Comparison of ENCODE assay signal across 8 cellular contexts in genomic region chr21:40386301-40386911, GRCh38.
DNase-seq lines count a peak whose midpoint lies in the region; ATAC-seq, FAIRE-seq and TF ChIP-seq lines count a peak whose summit lies in the region.

No MANE protein-coding gene starts in this region.

- H3K36me3 ChIP-seq in fibroblast of lung (ENCODE audit: control insufficient read depth, insufficient read depth, low read length) (no peaks in the 10 kb centered on the region), trophoblast cell (ENCODE audit: control insufficient read depth in 1 of 2, insufficient read depth in 2 of 2, low read length in 2 of 2) (no peaks in the 10 kb centered on the region)

- no peak for FAIRE-seq in GM19239 (lab: Jason Lieb, UNC)

- H3K9ac ChIP-seq in fibroblast of lung (ENCODE audit: insufficient read depth, low read length) (no peak overlapping the region), trophoblast cell (ENCODE audit: low read length) (no peak overlapping the region)

- H2BK120ac ChIP-seq in trophoblast cell (ENCODE audit: insufficient read depth, low read length, poor library complexity): no peak overlapping the region

- no peak for ATAC-seq in HG02610 (IDR thresholded peaks at IDR 0.05; ENCODE audit: unreplicated experiment)

- H4K91ac ChIP-seq in trophoblast cell (ENCODE audit: low read depth, low read length): no peak overlapping the region

- TF ChIP-seq CTCF in HL-60 (IDR thresholded peaks at IDR 0.05; ENCODE audit: insufficient read depth, low read length) (peak; percentile 67), fibroblast of lung (conservative IDR thresholded peaks at IDR 0.05 in 1 of 2, IDR thresholded peaks at IDR 0.05 in 1 of 2; ENCODE audit: low read depth in 1 of 2, low read length in 2 of 2) (peak; percentile 32 to 56)

- no peak overlapping the region for H4K8ac ChIP-seq in trophoblast cell (ENCODE audit: low read depth, low read length)

- no peaks in the 10 kb centered on the region for H3K79me1 ChIP-seq in trophoblast cell (ENCODE audit: low read length)

- no peak overlapping the region for H2BK5ac ChIP-seq in trophoblast cell (ENCODE audit: low read depth, low read length, poor library complexity)

- H2AK5ac ChIP-seq in trophoblast cell (ENCODE audit: low read length): no peak overlapping the region

- no peak overlapping the region for H3K4ac ChIP-seq in trophoblast cell (ENCODE audit: low read depth, low read length)

- no peak overlapping the region for H3K23ac ChIP-seq in trophoblast cell (ENCODE audit: low read length)

- H3K18ac ChIP-seq in trophoblast cell (ENCODE audit: low read length): no peak overlapping the region

- H3K79me2 ChIP-seq in fibroblast of lung (ENCODE audit: control insufficient read depth, insufficient read depth, low read length) (no peaks in the 10 kb centered on the region), trophoblast cell (ENCODE audit: control insufficient read depth, insufficient read depth, low read length, poor library complexity) (no peaks in the 10 kb centered on the region)

- H3K4me3 ChIP-seq in HL-60 (replicated peaks; ENCODE audit: insufficient read depth, low read length) (no peak overlapping the region), fibroblast of lung (replicated peaks in 1 of 4; ENCODE audit: control extremely low read depth in 1 of 4, insufficient read depth in 1 of 4, low read depth in 3 of 4, low read length in 4 of 4) (no peak overlapping the region), trophoblast cell (ENCODE audit: low read depth, low read length) (no peak overlapping the region)

- H3K4me1 ChIP-seq in fibroblast of lung (ENCODE audit: control insufficient read depth, extremely low read depth, insufficient read depth, low read length) (no peaks in the 10 kb centered on the region), trophoblast cell (ENCODE audit: control insufficient read depth in 1 of 2, insufficient read depth in 2 of 2, low read length in 2 of 2) (no peaks in the 10 kb centered on the region)

- no peaks in the 10 kb centered on the region for H3K36me3 Mint-ChIP-seq in T-helper 2 cell treated with Interferon-gamma antibody and Interleukin-4, amounts not matched to agents 5 μg/mL and 100 μg/mL, for 36 hours (ENCODE audit: low read depth)

- H3K4me2 ChIP-seq in fibroblast of lung (ENCODE audit: extremely low read depth, insufficient read depth, low read length) (no peak overlapping the region), trophoblast cell (ENCODE audit: low read length) (no peak overlapping the region)

- no peak overlapping the region for H2BK12ac ChIP-seq in trophoblast cell (ENCODE audit: low read length)

- H3K27ac Mint-ChIP-seq in T-helper 2 cell treated with Interferon-gamma antibody and Interleukin-4, amounts not matched to agents 5 μg/mL and 100 μg/mL, for 36 hours: no peak overlapping the region

- H3K14ac ChIP-seq in trophoblast cell (ENCODE audit: low read length): no peak overlapping the region

- no peaks in the 10 kb centered on the region for H4K20me1 ChIP-seq in fibroblast of lung (ENCODE audit: control insufficient read depth, extremely low read depth, insufficient read depth, low read length)

- H4K12ac ChIP-seq in trophoblast cell (ENCODE audit: low read depth, low read length): no peak overlapping the region

- DNase-seq in COLO668 (lab: John Stamatoyannopoulos, UW; ENCODE audit: unreplicated experiment): peak; percentile 80
- DNase-seq in HL-60 (ENCODE audit: low read depth in 1 of 2, low spot score in 1 of 2): peak in 1 of 2 experiments; percentile 28
- peak; percentile 32 for DNase-seq in T-helper 2 cell treated with Interferon-gamma antibody and Interleukin-4, amounts not matched to agents 5 μg/mL and 100 μg/mL, for 36 hours (ENCODE audit: low spot score)
- DNase-seq in fibroblast of lung (ENCODE audit: low read depth in 2 of 2): peak in 1 of 2 donors; percentile 25
- peak; percentile 44 to 73 for DNase-seq in trophoblast cell
- no peak for DNase-seq in GM19239 (ENCODE audit: insufficient read length, low spot score)
- DNase-seq in NCI-H1694 treated with DMSO at 0.1 percent for 48 hours (lab: John Stamatoyannopoulos, UW): no peak

- H3K9me3 ChIP-seq in fibroblast of lung (ENCODE audit: control insufficient read depth, insufficient read depth, low read depth, low read length) (no peaks in the 10 kb centered on the region), trophoblast cell (ENCODE audit: insufficient read depth, low read depth, low read length) (no peaks in the 10 kb centered on the region)

- no CpG with 5 or more reads among the region's 23 CpGs for WGBS in trophoblast cell (ENCODE audit: extremely low coverage, insufficient coverage, insufficient read length)

- H3K27ac ChIP-seq in HL-60 (replicated peaks) (no peak overlapping the region), fibroblast of lung (ENCODE audit: insufficient read depth, low read length) (no peak overlapping the region), trophoblast cell (ENCODE audit: low read depth, low read length) (no peak overlapping the region)

- no peak overlapping the region for H3K4me3 Mint-ChIP-seq in T-helper 2 cell treated with Interferon-gamma antibody and Interleukin-4, amounts not matched to agents 5 μg/mL and 100 μg/mL, for 36 hours

- H3K27me3 Mint-ChIP-seq in T-helper 2 cell treated with Interferon-gamma antibody and Interleukin-4, amounts not matched to agents 5 μg/mL and 100 μg/mL, for 36 hours (ENCODE audit: low read depth): no peaks in the 10 kb centered on the region

- H3K4me1 Mint-ChIP-seq in T-helper 2 cell treated with Interferon-gamma antibody and Interleukin-4, amounts not matched to agents 5 μg/mL and 100 μg/mL, for 36 hours (ENCODE audit: low read depth): no peaks in the 10 kb centered on the region

- H2AFZ ChIP-seq in fibroblast of lung (ENCODE audit: low read length): no peak overlapping the region
- no peak overlapping the region for H2AFZ ChIP-seq in trophoblast cell (ENCODE audit: insufficient read depth, low read length, poor library complexity)

- peaks cover 12% of the 10 kb centered on the region for H3K9me3 Mint-ChIP-seq in T-helper 2 cell treated with Interferon-gamma antibody and Interleukin-4, amounts not matched to agents 5 μg/mL and 100 μg/mL, for 36 hours

- H3K27me3 ChIP-seq in HL-60 (ENCODE audit: insufficient read depth, poor library complexity, severe bottlenecking) (peaks cover 5% of the 10 kb centered on the region), fibroblast of lung (ENCODE audit: control insufficient read depth, insufficient read depth, low read length) (no peaks in the 10 kb centered on the region), trophoblast cell (ENCODE audit: insufficient read depth, low read length) (no peaks in the 10 kb centered on the region)

Comparison
In these comparisons a context has a peak if more than half of its experiments do, and no peak if none do; other contexts are left out.
1. DNase-seq: peak in COLO668 (single experiment), T-helper 2 cell treated with Interferon-gamma antibody and Interleukin-4, amounts not matched to agents 5 μg/mL and 100 μg/mL, for 36 hours (single experiment) and trophoblast cell (2 of 2); none in GM19239 (single experiment) and NCI-H1694 treated with DMSO at 0.1 percent for 48 hours (single experiment).